In genomic region chr11:13259374-13259773, GRCh38 we compare ENCODE assay signal across 26 cellular contexts. TPM values are rescaled to one million over a fixed set of nuclear protein-coding genes. Genes with fewer than 3 reads are reported as not detected.
DNase-seq lines count a peak whose midpoint lies in the region; ATAC-seq and TF ChIP-seq lines count a peak whose summit lies in the region.
"Had no signal": no experiment of that assay in that cellular context is flagged by ENCODE, and none has a peak within 500 bp of the region (broad histone marks: within the 10 kb centered on the region; RNA-seq: fewer than 3 reads in every experiment).

No MANE protein-coding gene starts in this region.

- H3K27ac ChIP-seq in HCT116 (ENCODE audit: low read depth, low read length), result no peak overlapping the region
- H3K27ac ChIP-seq in GM23338 (ENCODE audit: low read depth), result no peak overlapping the region
- H3K27ac ChIP-seq: left lung had no signal

- no peak for TF ChIP-seq CTCF in HCT116 (IDR thresholded peaks at IDR 0.05 in 2 of 3, conservative IDR thresholded peaks at IDR 0.05 in 1 of 3; ENCODE audit: borderline replicate concordance in 1 of 3, insufficient read depth in 1 of 3, low read depth in 2 of 3, low read length in 2 of 3)
- TF ChIP-seq CTCF in GM23338 (conservative IDR thresholded peaks at IDR 0.05; ENCODE audit: low read depth in 2 of 2), result no peak

- H3F3A ChIP-seq in GM23338 (replicated peaks; ENCODE audit: low read depth), result no peaks in the 10 kb centered on the region

- no TSS peak for BruUV-seq in HCT116 (replicated peaks; lab: Mats Ljungman, UMichigan)

- H3K27ac Mint-ChIP-seq in activated CD4-positive, alpha-beta memory T cell treated with anti-CD3 and anti-CD28 coated beads for 36 hours, result no peak overlapping the region
- H3K27ac Mint-ChIP-seq in activated CD4-positive, alpha-beta memory T cell treated with anti-CD3 and anti-CD28 coated beads, Interleukin-2, amount 10 ng/mL, durations not matched to agents 7 days and 5 days, result no peak overlapping the region
- H3K27ac Mint-ChIP-seq in activated T-helper 17 cell treated with anti-CD3 and anti-CD28 coated beads, Interleukin-2, amount 50 U/mL, for 72 hours, result peak overlapping the region; percentile 18
- H3K27ac Mint-ChIP-seq in naive thymus-derived CD8-positive, alpha-beta T cell, result peak overlapping the region in 3 of 10 donors; percentile 9 to 46 (median 32)
- H3K27ac Mint-ChIP-seq in GM23338, result no peak overlapping the region; the same call in 1 of the 2 replicates
- H3K27ac Mint-ChIP-seq: activated CD4-positive, alpha-beta T cell treated with anti-CD3 and anti-CD28 coated beads for 36 hours; activated CD8-positive, alpha-beta memory T cell treated with anti-CD3 and anti-CD28 coated beads, Interleukin-2, amount 10 ng/mL, durations not matched to agents 7 days and 5 days; activated naive CD8-positive, alpha-beta T cell treated with anti-CD3 and anti-CD28 coated beads, Interleukin-2, amount 50 U/mL, for 24 hours; CD14-positive monocyte; effector memory CD8-positive, alpha-beta T cell had no signal

- H3K4me1 Mint-ChIP-seq in activated CD4-positive, alpha-beta memory T cell treated with anti-CD3 and anti-CD28 coated beads for 36 hours (ENCODE audit: low read depth), result peaks cover 20% of the 10 kb centered on the region
- H3K4me1 Mint-ChIP-seq in activated CD4-positive, alpha-beta memory T cell treated with anti-CD3 and anti-CD28 coated beads, Interleukin-2, amount 10 ng/mL, durations not matched to agents 7 days and 5 days, result peaks cover 18% of the 10 kb centered on the region
- H3K4me1 Mint-ChIP-seq in activated T-helper 17 cell treated with anti-CD3 and anti-CD28 coated beads, Interleukin-2, amount 50 U/mL, for 72 hours, result peaks cover 13% of the 10 kb centered on the region
- H3K4me1 Mint-ChIP-seq in naive thymus-derived CD8-positive, alpha-beta T cell, result peaks cover 6 to 17% (median 12%) of the 10 kb centered on the region in 4 donors
- peaks cover 31% of the 10 kb centered on the region for H3K4me1 Mint-ChIP-seq in GM23338
- H3K4me1 Mint-ChIP-seq: CD14-positive monocyte had no signal

- H3K27me3 Mint-ChIP-seq in activated CD4-positive, alpha-beta memory T cell treated with anti-CD3 and anti-CD28 coated beads for 36 hours, result no peaks in the 10 kb centered on the region
- peaks cover 15% of the 10 kb centered on the region for H3K27me3 Mint-ChIP-seq in activated CD4-positive, alpha-beta memory T cell treated with anti-CD3 and anti-CD28 coated beads, Interleukin-2, amount 10 ng/mL, durations not matched to agents 7 days and 5 days
- peaks cover 4% of the 10 kb centered on the region for H3K27me3 Mint-ChIP-seq in activated T-helper 17 cell treated with anti-CD3 and anti-CD28 coated beads, Interleukin-2, amount 50 U/mL, for 72 hours
- peaks cover 0 to 5% (median 0%) of the 10 kb centered on the region in 5 donors for H3K27me3 Mint-ChIP-seq in naive thymus-derived CD8-positive, alpha-beta T cell
- peaks cover 7% of the 10 kb centered on the region for H3K27me3 Mint-ChIP-seq in GM23338 (ENCODE audit: insufficient read depth, low read depth, poor library complexity)
- H3K27me3 Mint-ChIP-seq: activated naive CD8-positive, alpha-beta T cell treated with anti-CD3 and anti-CD28 coated beads, Interleukin-2, amount 50 U/mL, for 24 hours had no signal

- DNase-seq in activated CD4-positive, alpha-beta memory T cell treated with anti-CD3 and anti-CD28 coated beads for 36 hours, result no peak
- no peak for DNase-seq in activated CD4-positive, alpha-beta memory T cell treated with anti-CD3 and anti-CD28 coated beads, Interleukin-2, amount 10 ng/mL, durations not matched to agents 7 days and 5 days
- no peak for DNase-seq in HCT116 (ENCODE audit: low read depth, low spot score)
- no peak for DNase-seq in naive thymus-derived CD8-positive, alpha-beta T cell
- DNase-seq in SIG-M5 (lab: John Stamatoyannopoulos, UW), result no peak
- no peak for DNase-seq in GM23338 (ENCODE audit: low spot score)
- DNase-seq in activated effector memory CD4-positive, alpha-beta T cell treated with Interleukin-2 at 50 U/mL for 16 hours, result no peak
- DNase-seq: activated CD4-positive, alpha-beta T cell treated with anti-CD3 and anti-CD28 coated beads for 36 hours; activated CD8-positive, alpha-beta memory T cell treated with anti-CD3 and anti-CD28 coated beads, Interleukin-2, amount 10 ng/mL, durations not matched to agents 7 days and 5 days; activated naive CD8-positive, alpha-beta T cell treated with anti-CD3 and anti-CD28 coated beads, Interleukin-2, amount 50 U/mL, for 24 hours; central memory CD4-positive, alpha-beta T cell; cortex of kidney; effector memory CD8-positive, alpha-beta T cell; erythroblast; left lung; mesenchymal stem cell; NCI-H1105; NCI-H1930; PC-3; right cardiac atrium; stimulated activated CD4-positive, alpha-beta T cell treated with anti-CD3 and anti-CD28 coated beads, Interleukin-1b, Interleukin-23, amount 100 ng/mL, for 48 hours; stimulated activated naive CD8-positive, alpha-beta T cell treated with anti-CD3 and anti-CD28 coated beads, Interleukin-15, Interleukin-2, amounts not matched to agents 100 U/mL and 50 U/mL, for 24 hours had no signal

- CTCF ChIA-PET in activated CD4-positive, alpha-beta memory T cell treated with anti-CD3 and anti-CD28 coated beads for 36 hours (lab: Charles Lee), result interaction anchor here (1.9 kb wide), 1 partner anchor 79 kb away, joined by 7 read pairs; no protein-coding TSS in a partner anchor
- CTCF ChIA-PET in activated CD4-positive, alpha-beta memory T cell treated with anti-CD3 and anti-CD28 coated beads, Interleukin-2, amount 10 ng/mL, durations not matched to agents 7 days and 5 days (lab: Charles Lee), result interaction anchor here (1.1 kb wide), 1 partner anchor 18 kb away, joined by 3 read pairs; no protein-coding TSS in a partner anchor
- CTCF ChIA-PET in HCT116 (lab: Charles Lee), result no interaction called here

- no peaks in the 10 kb centered on the region for H3K9me3 ChIP-seq in HCT116 (ENCODE audit: control insufficient read depth in 1 of 2, insufficient read depth in 1 of 2, low read depth in 1 of 2, low read length in 2 of 2)
- H3K9me3 ChIP-seq: left lung had no signal

- RAD21 ChIA-PET in HCT116 (lab: Charles Lee; ENCODE audit: low non-redundant PET in 1 of 2, low total read pairs in 2 of 2, uncharacterized antibody in 2 of 2, unreplicated experiment in 2 of 2), result no interaction called here

- H3K79me2 ChIP-seq in HCT116 (ENCODE audit: insufficient read depth, low read length), result no peaks in the 10 kb centered on the region
- no peaks in the 10 kb centered on the region for H3K79me2 ChIP-seq in GM23338 (replicated peaks; ENCODE audit: insufficient read depth)

- H3K4me1 ChIP-seq in HCT116 (ENCODE audit: control insufficient read depth in 1 of 2, insufficient read depth in 2 of 2, low read length in 2 of 2) (peaks cover 21 to 43% of the 10 kb centered on the region in 2 experiments), GM23338 (ENCODE audit: insufficient read depth) (peaks cover 33% of the 10 kb centered on the region)

- H3K27me3 ChIP-seq in HCT116 (ENCODE audit: insufficient read depth, low read length) (peaks cover 8% of the 10 kb centered on the region; the same call in 1 of the 2 replicates), GM23338 (ENCODE audit: insufficient read depth) (no peaks in the 10 kb centered on the region)
- H3K27me3 ChIP-seq: left lung had no signal

- POLR2A ChIA-PET in activated CD4-positive, alpha-beta memory T cell treated with anti-CD3 and anti-CD28 coated beads for 36 hours (lab: Charles Lee), result no interaction called here
- POLR2A ChIA-PET in activated CD4-positive, alpha-beta memory T cell treated with anti-CD3 and anti-CD28 coated beads, Interleukin-2, amount 10 ng/mL, durations not matched to agents 7 days and 5 days (lab: Charles Lee), result interaction anchor here (1.4 kb wide), 1 partner anchor 79 kb away, joined by 5 read pairs; no protein-coding TSS in a partner anchor
- POLR2A ChIA-PET in HCT116 (lab: Charles Lee), result no interaction called here
- POLR2A ChIA-PET in naive thymus-derived CD8-positive, alpha-beta T cell (lab: Charles Lee), result no interaction called here

- H3K4me3 ChIP-seq in HCT116 (replicated peaks in 1 of 2; ENCODE audit: low read depth in 1 of 2, low read length in 2 of 2), result no peak overlapping the region
- no peak overlapping the region for H3K4me3 ChIP-seq in GM23338
- H3K4me3 ChIP-seq: left lung had no signal

- ATAC-seq in HCT116 (no peak), GM23338 (no peak)
- peak; percentile 50 for ATAC-seq in activated T-helper 17 cell treated with anti-CD3 and anti-CD28 coated beads, Interleukin-2, amount 50 U/mL, for 72 hours (replicated peaks)
- peak; percentile 37 to 47 for ATAC-seq in naive thymus-derived CD8-positive, alpha-beta T cell
- ATAC-seq: activated CD4-positive, alpha-beta T cell treated with anti-CD3 and anti-CD28 coated beads for 36 hours; activated CD8-positive, alpha-beta memory T cell treated with anti-CD3 and anti-CD28 coated beads, Interleukin-2, amount 10 ng/mL, durations not matched to agents 7 days and 5 days; activated naive CD8-positive, alpha-beta T cell treated with anti-CD3 and anti-CD28 coated beads, Interleukin-2, amount 50 U/mL, for 24 hours; effector memory CD8-positive, alpha-beta T cell; PC-3; right cardiac atrium; Right ventricle myocardium inferior; SK-N-SH treated with all-trans-retinoic acid at 6 μM for 48 hours; stimulated activated naive CD8-positive, alpha-beta T cell treated with anti-CD3 and anti-CD28 coated beads, Interleukin-15, Interleukin-2, amounts not matched to agents 100 U/mL and 50 U/mL, for 24 hours had no signal

- TF ChIP-seq RAD21 in HCT116 (IDR thresholded peaks at IDR 0.05; ENCODE audit: low read depth), result no peak

- H3K9ac ChIP-seq in HCT116 (ENCODE audit: low read length), result no peak overlapping the region

- H2AFZ ChIP-seq in HCT116 (ENCODE audit: low read depth, low read length, poor library complexity, severe bottlenecking), result no peak overlapping the region
- H2AFZ ChIP-seq in GM23338, result no peak overlapping the region

- TF ChIP-seq POLR2A in HCT116 (IDR thresholded peaks at IDR 0.05; ENCODE audit: borderline replicate concordance, extremely low read depth, insufficient read depth, insufficient read length), result no peak

- H3K36me3 Mint-ChIP-seq in activated CD4-positive, alpha-beta memory T cell treated with anti-CD3 and anti-CD28 coated beads for 36 hours, result no peaks in the 10 kb centered on the region
- no peaks in the 10 kb centered on the region for H3K36me3 Mint-ChIP-seq in activated CD4-positive, alpha-beta memory T cell treated with anti-CD3 and anti-CD28 coated beads, Interleukin-2, amount 10 ng/mL, durations not matched to agents 7 days and 5 days (ENCODE audit: low read depth)
- H3K36me3 Mint-ChIP-seq in activated T-helper 17 cell treated with anti-CD3 and anti-CD28 coated beads, Interleukin-2, amount 50 U/mL, for 72 hours (ENCODE audit: low read depth), result no peaks in the 10 kb centered on the region
- no peaks in the 10 kb centered on the region for H3K36me3 Mint-ChIP-seq in naive thymus-derived CD8-positive, alpha-beta T cell
- H3K36me3 Mint-ChIP-seq in GM23338 (ENCODE audit: low read depth), result no peaks in the 10 kb centered on the region
- H3K36me3 Mint-ChIP-seq: activated CD8-positive, alpha-beta memory T cell treated with anti-CD3 and anti-CD28 coated beads, Interleukin-2, amount 10 ng/mL, durations not matched to agents 7 days and 5 days; CD14-positive monocyte had no signal

- H3K9me3 Mint-ChIP-seq in activated CD4-positive, alpha-beta memory T cell treated with anti-CD3 and anti-CD28 coated beads for 36 hours, result no peaks in the 10 kb centered on the region
- H3K9me3 Mint-ChIP-seq in activated CD4-positive, alpha-beta memory T cell treated with anti-CD3 and anti-CD28 coated beads, Interleukin-2, amount 10 ng/mL, durations not matched to agents 7 days and 5 days, result no peaks in the 10 kb centered on the region
- no peaks in the 10 kb centered on the region for H3K9me3 Mint-ChIP-seq in activated T-helper 17 cell treated with anti-CD3 and anti-CD28 coated beads, Interleukin-2, amount 50 U/mL, for 72 hours
- H3K9me3 Mint-ChIP-seq in naive thymus-derived CD8-positive, alpha-beta T cell, result no peaks in the 10 kb centered on the region
- H3K9me3 Mint-ChIP-seq in GM23338, result no peaks in the 10 kb centered on the region
- H3K9me3 Mint-ChIP-seq: activated naive CD8-positive, alpha-beta T cell treated with anti-CD3 and anti-CD28 coated beads, Interleukin-2, amount 50 U/mL, for 24 hours; CD14-positive monocyte; effector memory CD8-positive, alpha-beta T cell had no signal

- intact Hi-C loops in activated CD4-positive, alpha-beta memory T cell treated with anti-CD3 and anti-CD28 coated beads for 36 hours (cut with micrococcal nuclease), result no loop called here
- intact Hi-C loops in HCT116 (cut with micrococcal nuclease), result no loop called here

- H3K36me3 ChIP-seq in HCT116 (ENCODE audit: control insufficient read depth in 1 of 2, insufficient read depth in 2 of 2, low read length in 2 of 2), result no peaks in the 10 kb centered on the region
- H3K36me3 ChIP-seq in GM23338 (ENCODE audit: insufficient read depth), result no peaks in the 10 kb centered on the region
- H3K36me3 ChIP-seq: left lung had no signal

- H4K20me1 ChIP-seq in HCT116 (ENCODE audit: insufficient read depth) (no peaks in the 10 kb centered on the region), GM23338 (replicated peaks; ENCODE audit: insufficient read depth) (no peaks in the 10 kb centered on the region)

- peak overlapping the region; percentile 2 for H3K4me3 Mint-ChIP-seq in activated CD4-positive, alpha-beta memory T cell treated with anti-CD3 and anti-CD28 coated beads for 36 hours
- no peak overlapping the region for H3K4me3 Mint-ChIP-seq in activated CD4-positive, alpha-beta memory T cell treated with anti-CD3 and anti-CD28 coated beads, Interleukin-2, amount 10 ng/mL, durations not matched to agents 7 days and 5 days
- H3K4me3 Mint-ChIP-seq in activated T-helper 17 cell treated with anti-CD3 and anti-CD28 coated beads, Interleukin-2, amount 50 U/mL, for 72 hours, result peak overlapping the region; percentile 17
- peak overlapping the region in 3 of 10 donors; percentile 9 to 46 (median 11) for H3K4me3 Mint-ChIP-seq in naive thymus-derived CD8-positive, alpha-beta T cell
- H3K4me3 Mint-ChIP-seq in GM23338, result no peak overlapping the region
- H3K4me3 Mint-ChIP-seq: activated CD4-positive, alpha-beta T cell treated with anti-CD3 and anti-CD28 coated beads for 36 hours; activated CD8-positive, alpha-beta memory T cell treated with anti-CD3 and anti-CD28 coated beads, Interleukin-2, amount 10 ng/mL, durations not matched to agents 7 days and 5 days; activated naive CD8-positive, alpha-beta T cell treated with anti-CD3 and anti-CD28 coated beads, Interleukin-2, amount 50 U/mL, for 24 hours; CD14-positive monocyte; effector memory CD8-positive, alpha-beta T cell had no signal

- peak overlapping the region; percentile 74; the same call in 1 of the 2 replicates for H3K4me2 ChIP-seq in HCT116 (ENCODE audit: low read length)
- no peak overlapping the region for H3K4me2 ChIP-seq in GM23338

- H3K9me2 ChIP-seq in HCT116 (ENCODE audit: insufficient read depth) (no peaks in the 10 kb centered on the region), GM23338 (ENCODE audit: insufficient read depth) (0 out of 2 replicates have a peak, but pooled peaks cover 1% of the 10 kb centered on the region)

RNA-seq across cellular contexts. Expression of gene BMAL1, which starts 18.2 kb away (rescaled TPM):
- 10 to 100 TPM; 20.2 to 24.8 TPM for total RNA-seq in activated CD4-positive, alpha-beta memory T cell treated with anti-CD3 and anti-CD28 coated beads for 36 hours
- 10 to 100 TPM; 36.0 to 41.0 TPM for total RNA-seq in activated CD4-positive, alpha-beta memory T cell treated with anti-CD3 and anti-CD28 coated beads, Interleukin-2, amount 10 ng/mL, durations not matched to agents 7 days and 5 days
- 17.6 TPM for total RNA-seq in HCT116 (2021; ENCODE audit: unreplicated experiment)
- polyA plus RNA-seq in HCT116 (2012), result 6.5 and 7.8 TPM in 2 replicates
- total RNA-seq in activated T-helper 17 cell treated with anti-CD3 and anti-CD28 coated beads, Interleukin-2, amount 50 U/mL, for 72 hours, result 10 to 100 TPM; 41.6 to 44.7 TPM
- total RNA-seq in naive thymus-derived CD8-positive, alpha-beta T cell, result 10 to 100 TPM; 93.6 to 93.8 TPM
- 10 to 100 TPM in 2 of 3 donors, 1 to 10 TPM in 1; 9.6 to 14.0 (median 12.3) TPM for polyA plus RNA-seq in naive thymus-derived CD8-positive, alpha-beta T cell
- 7.2 and 7.8 TPM in 2 replicates for total RNA-seq in GM23338 (2014; rRNA removed; shearing (Covaris generic))
- polyA plus RNA-seq in GM23338 (2016; fragmentation: Nextera tagmentation; extraction: Ambion mirVana), result 5.1 and 5.9 TPM in 2 replicates

Comparison
In these comparisons a context has a peak if more than half of its experiments do, and no peak if none do; other contexts are left out.
1. H3K4me3 Mint-ChIP-seq: peak in activated CD4-positive, alpha-beta memory T cell treated with anti-CD3 and anti-CD28 coated beads for 36 hours (single experiment) and activated T-helper 17 cell treated with anti-CD3 and anti-CD28 coated beads, Interleukin-2, amount 50 U/mL, for 72 hours (single experiment); none in activated CD4-positive, alpha-beta memory T cell treated with anti-CD3 and anti-CD28 coated beads, Interleukin-2, amount 10 ng/mL, durations not matched to agents 7 days and 5 days (single experiment) and GM23338 (single experiment).
2. ATAC-seq: peak in activated T-helper 17 cell treated with anti-CD3 and anti-CD28 coated beads, Interleukin-2, amount 50 U/mL, for 72 hours (single experiment) and naive thymus-derived CD8-positive, alpha-beta T cell (2 of 2); none in HCT116 (single experiment) and GM23338 (single experiment).